8 cellular contexts compared by ENCODE assay signal in genomic region chr9:127735530-127736176, GRCh38. TPM values are rescaled to one million over a fixed set of nuclear protein-coding genes. Genes with fewer than 3 reads are reported as not detected.
DNase-seq lines count a peak whose midpoint lies in the region; ATAC-seq, FAIRE-seq and TF ChIP-seq lines count a peak whose summit lies in the region.

No MANE protein-coding gene starts in this region.

- FAIRE-seq in astrocyte (lab: Jason Lieb, UNC) = no peak

- H3K14ac ChIP-seq in neuronal stem cell (ENCODE audit: low read length) = no peak overlapping the region

- peaks cover 6% of the 10 kb centered on the region for H3K79me2 ChIP-seq in astrocyte (ENCODE audit: insufficient read depth, low read length)

- H3K9ac ChIP-seq in astrocyte (ENCODE audit: low read length) = peak overlapping the region; percentile 39
- no peak overlapping the region for H3K9ac ChIP-seq in neuronal stem cell (ENCODE audit: low read depth, low read length, poor library complexity)

- ATAC-seq in GM18517 (IDR thresholded peaks at IDR 0.05; ENCODE audit: unreplicated experiment) = peak; percentile 10
- ATAC-seq in HG02798 (IDR thresholded peaks at IDR 0.05; ENCODE audit: poor library complexity, unreplicated experiment) = peak; percentile 1

- no CpG with 5 or more reads among the region's 15 CpGs for WGBS in neuronal stem cell (ENCODE audit: extremely low coverage in 2 of 2, insufficient read length in 2 of 2, insufficient replicate concordance in 1 of 2), 2 donors

- no peak overlapping the region for H2BK12ac ChIP-seq in neuronal stem cell (ENCODE audit: low read length)

- H3K4me1 ChIP-seq in astrocyte (ENCODE audit: insufficient read depth, low read length) (peaks cover 14% of the 10 kb centered on the region), neuronal stem cell (ENCODE audit: control insufficient read depth in 2 of 2, insufficient read depth in 1 of 2, low read depth in 1 of 2, low read length in 2 of 2) (peaks cover 12% of the 10 kb centered on the region in 2 donors)

- peak overlapping the region; percentile 22 for H3K27ac ChIP-seq in astrocyte (ENCODE audit: low read depth, low read length)
- H3K27ac ChIP-seq in neuronal stem cell (replicated peaks; ENCODE audit: low read length) = no peak overlapping the region

- no peak overlapping the region for H2BK120ac ChIP-seq in neuronal stem cell (ENCODE audit: low read depth, low read length)

- peaks cover 5% of the 10 kb centered on the region for H3K27me3 Mint-ChIP-seq in astrocyte (ENCODE audit: low read depth, unreplicated experiment)

- H3K27me3 ChIP-seq in astrocyte (ENCODE audit: insufficient read depth, low read length) = no peaks in the 10 kb centered on the region
- no peaks in the 10 kb centered on the region for H3K27me3 ChIP-seq in neuronal stem cell (ENCODE audit: control insufficient read depth in 3 of 3, insufficient read depth in 3 of 3, low read depth in 1 of 3, low read length in 3 of 3)

- H3K9me3 ChIP-seq in astrocyte (ENCODE audit: insufficient read depth, low read depth, low read length) = no peaks in the 10 kb centered on the region
- no peaks in the 10 kb centered on the region for H3K9me3 ChIP-seq in neuronal stem cell (replicated peaks in 1 of 2; ENCODE audit: control insufficient read depth in 2 of 2, insufficient read depth in 1 of 2, low read depth in 1 of 2, low read length in 2 of 2)

- H4K20me1 ChIP-seq in astrocyte (ENCODE audit: insufficient read depth, low read length) = peaks cover 5% of the 10 kb centered on the region

- H3K4me1 Mint-ChIP-seq in astrocyte (ENCODE audit: low read depth, unreplicated experiment) = peaks cover 2% of the 10 kb centered on the region

- no peaks in the 10 kb centered on the region for H3K36me3 Mint-ChIP-seq in astrocyte (ENCODE audit: low read depth, unreplicated experiment)

- H2BK5ac ChIP-seq in neuronal stem cell (ENCODE audit: low read length) = no peak overlapping the region

- no peaks in the 10 kb centered on the region for H3K79me1 ChIP-seq in neuronal stem cell (ENCODE audit: low read depth, low read length)

- H3K4me3 ChIP-seq in astrocyte (ENCODE audit: insufficient read depth, low read depth, low read length) (no peak overlapping the region), neuronal stem cell (ENCODE audit: low read length in 2 of 2) (no peak overlapping the region)

- no peak overlapping the region for H3K18ac ChIP-seq in neuronal stem cell (ENCODE audit: low read length)

- H3K4ac ChIP-seq in neuronal stem cell (ENCODE audit: low read length) = no peak overlapping the region

- H3K4me2 ChIP-seq in astrocyte (ENCODE audit: low read length) (peak overlapping the region; percentile 85), neuronal stem cell (ENCODE audit: insufficient read depth, low read length, poor library complexity, severe bottlenecking) (peak overlapping the region; percentile 42)

- H4K91ac ChIP-seq in neuronal stem cell (ENCODE audit: low read depth, low read length, poor library complexity) = no peak overlapping the region

- H3K36me3 ChIP-seq in astrocyte (ENCODE audit: insufficient read depth, low read length) (no peaks in the 10 kb centered on the region), neuronal stem cell (replicated peaks in 1 of 2; ENCODE audit: control insufficient read depth in 2 of 2, insufficient read depth in 2 of 2, low read length in 2 of 2) (peaks cover 0 to 2% of the 10 kb centered on the region in 2 donors)

- DNase-seq in astrocyte (ENCODE audit: low read depth) = no peak
- DNase-seq in neuronal stem cell (ENCODE audit: low spot score) = no peak
- no peak for DNase-seq in NCI-H187 (lab: John Stamatoyannopoulos, UW)
- DNase-seq in NOMO-1 treated with dmso at 0.1 percent for 144 hours (lab: John Stamatoyannopoulos, UW; ENCODE audit: unreplicated experiment) = no peak
- no peak for DNase-seq in activated gamma-delta T cell treated with Interleukin-2 at 50 U/mL for 16 hours
- DNase-seq in SKM-1 treated with dmso at 0.1 percent for 144 hours (lab: John Stamatoyannopoulos, UW; ENCODE audit: unreplicated experiment) = no peak

- H3K9me3 Mint-ChIP-seq in astrocyte (ENCODE audit: unreplicated experiment) = no peaks in the 10 kb centered on the region

- H3K27ac Mint-ChIP-seq in astrocyte (ENCODE audit: unreplicated experiment) = peak overlapping the region; percentile 72

- no peak overlapping the region for H4K8ac ChIP-seq in neuronal stem cell (ENCODE audit: low read depth, low read length)

- TF ChIP-seq CTCF in astrocyte (IDR thresholded peaks at IDR 0.05; ENCODE audit: insufficient read depth, low read depth, low read length) = no peak

- no peak overlapping the region for H2BK15ac ChIP-seq in neuronal stem cell (ENCODE audit: low read length)

- H2AFZ ChIP-seq in astrocyte (ENCODE audit: low read depth, low read length) (peak overlapping the region; percentile 23), neuronal stem cell (ENCODE audit: low read length) (peak overlapping the region; percentile 47)

- H2AK5ac ChIP-seq in neuronal stem cell (ENCODE audit: low read depth, low read length) = no peak overlapping the region

- peak overlapping the region; percentile 95 for H3K23ac ChIP-seq in neuronal stem cell (ENCODE audit: low read depth, low read length, poor library complexity)

- H3K4me3 Mint-ChIP-seq in astrocyte (ENCODE audit: unreplicated experiment) = peak overlapping the region; percentile 83

RNA-seq across cellular contexts. Expression of gene TOR2A, which starts 0.6 kb away (rescaled TPM):
- 7.5 and 8.5 TPM in 2 replicates for total RNA-seq in astrocyte
- 16.4 TPM for polyA plus RNA-seq in neuronal stem cell (2013, experiment 1 of 2)
- polyA plus RNA-seq in neuronal stem cell (2013, experiment 2 of 2) = 16.7 TPM

RNA-seq across cellular contexts. Expression of gene TTC16, which starts 19.8 kb away (rescaled TPM):
- total RNA-seq in astrocyte = not detected in 2 replicates
- not detected for polyA plus RNA-seq in neuronal stem cell (2013, experiment 1 of 2)
- not detected for polyA plus RNA-seq in neuronal stem cell (2013, experiment 2 of 2)

RNA-seq across cellular contexts. Expression of gene PTRH1, which starts 20.2 kb away (rescaled TPM):
- 9.9 and 13.5 TPM in 2 replicates for total RNA-seq in astrocyte
- polyA plus RNA-seq in neuronal stem cell (2013, experiment 1 of 2) = 4.0 TPM
- polyA plus RNA-seq in neuronal stem cell (2013, experiment 2 of 2) = 3.8 TPM

RNA-seq across cellular contexts. Expression of gene CFAP157, which starts 28.9 kb away (rescaled TPM):
- total RNA-seq in astrocyte = 0.09 TPM in 1 of 2 replicates, not detected in the other
- 0.03 TPM for polyA plus RNA-seq in neuronal stem cell (2013, experiment 1 of 2)
- 0.06 TPM for polyA plus RNA-seq in neuronal stem cell (2013, experiment 2 of 2)

RNA-seq across cellular contexts. Expression of gene SH2D3C, which starts 42.8 kb away (rescaled TPM):
- 4.6 and 5.8 TPM in 2 replicates for total RNA-seq in astrocyte
- polyA plus RNA-seq in neuronal stem cell (2013, experiment 1 of 2) = 2.8 TPM
- polyA plus RNA-seq in neuronal stem cell (2013, experiment 2 of 2) = 2.5 TPM
